In genomic region chr4:71663780-71664179, GRCh38 we compare ENCODE assay signal across 17 cellular contexts.
"Had no signal": no experiment of that assay in that cellular context is flagged by ENCODE, and none has a peak within 500 bp of the region (broad histone marks: within the 10 kb centered on the region; RNA-seq: fewer than 3 reads in every experiment).

No MANE protein-coding gene starts in this region.

- H3K4me3 ChIP-seq: esophagus squamous epithelium, tibial nerve, vagina had no signal

- H3K36me3 Mint-ChIP-seq: natural killer cell treated with Interleukin-12 subunit alpha and Interleukin-12 subunit beta and Interleukin-15 and Interleukin-18, amount 100 ng/mL, for 72 hours; stimulated activated naive B cell treated with anti-CD40 and anti-IgM and Interleukin-4, amounts not matched to agents 10 μg/mL and 1 μg/mL and 100 μg/mL, for 72 hours had no signal

- H3K27ac Mint-ChIP-seq: activated T-helper 1 cell treated with anti-CD3 and anti-CD28 coated beads, Interleukin-12 subunit alpha, Interleukin-12 subunit beta, Interleukin-2, Interleukin-4 antibody, amounts not matched to agents 30 ng/mL and 10 ng/mL and 1 ng/mL, durations not matched to agents 14 hours and 24 hours and 36 hours; natural killer cell treated with Interleukin-12 subunit alpha and Interleukin-12 subunit beta and Interleukin-15 and Interleukin-18, amount 100 ng/mL, for 72 hours; stimulated activated naive B cell treated with anti-CD40 and anti-IgM and Interleukin-4, amounts not matched to agents 10 μg/mL and 1 μg/mL and 100 μg/mL, for 72 hours had no signal

- H3K4me1 ChIP-seq: esophagus squamous epithelium, tibial nerve, vagina had no signal

- H3K36me3 ChIP-seq: brain microvascular endothelial cell, esophagus squamous epithelium, tibial nerve, vagina had no signal

- H3K9me3 Mint-ChIP-seq: activated T-helper 1 cell treated with anti-CD3 and anti-CD28 coated beads, Interleukin-12 subunit alpha, Interleukin-12 subunit beta, Interleukin-2, Interleukin-4 antibody, amounts not matched to agents 30 ng/mL and 10 ng/mL and 1 ng/mL, durations not matched to agents 14 hours and 24 hours and 36 hours; central memory CD8-positive, alpha-beta T cell; natural killer cell treated with Interleukin-12 subunit alpha and Interleukin-12 subunit beta and Interleukin-15 and Interleukin-18, amount 100 ng/mL, for 72 hours; stimulated activated naive B cell treated with anti-CD40 and anti-IgM and Interleukin-4, amounts not matched to agents 10 μg/mL and 1 μg/mL and 100 μg/mL, for 72 hours had no signal

- H3K9me3 ChIP-seq: esophagus squamous epithelium, tibial nerve, vagina had no signal

- DNase-seq: anterior cingulate cortex; brain microvascular endothelial cell; cortex of kidney; effector CD4-positive, alpha-beta T cell; esophagus squamous epithelium; glutamatergic neuron; left ventricle myocardium superior; mesendoderm; posterior cingulate gyrus; stimulated activated CD4-positive, alpha-beta T cell treated with anti-CD3 and anti-CD28 coated beads, Interleukin-4, amount 100 ng/mL, for 1 hour; stimulated activated naive B cell treated with anti-CD40 and anti-IgM and Interleukin-4, amounts not matched to agents 10 μg/mL and 1 μg/mL and 100 μg/mL, for 72 hours had no signal

- H3K4me1 Mint-ChIP-seq: central memory CD8-positive, alpha-beta T cell; stimulated activated naive B cell treated with anti-CD40 and anti-IgM and Interleukin-4, amounts not matched to agents 10 μg/mL and 1 μg/mL and 100 μg/mL, for 72 hours had no signal

- H3K4me3 Mint-ChIP-seq: activated T-helper 1 cell treated with anti-CD3 and anti-CD28 coated beads, Interleukin-12 subunit alpha, Interleukin-12 subunit beta, Interleukin-2, Interleukin-4 antibody, amounts not matched to agents 30 ng/mL and 10 ng/mL and 1 ng/mL, durations not matched to agents 14 hours and 24 hours and 36 hours; central memory CD8-positive, alpha-beta T cell; natural killer cell treated with Interleukin-12 subunit alpha and Interleukin-12 subunit beta and Interleukin-15 and Interleukin-18, amount 100 ng/mL, for 72 hours; stimulated activated naive B cell treated with anti-CD40 and anti-IgM and Interleukin-4, amounts not matched to agents 10 μg/mL and 1 μg/mL and 100 μg/mL, for 72 hours had no signal

- ATAC-seq: activated CD4-positive, CD25-positive, alpha-beta regulatory T cell treated with anti-CD3 and anti-CD28 coated beads, Interleukin-2, amount 50 U/mL, for 24 hours; left ventricle myocardium superior; natural killer cell treated with Interleukin-12 subunit alpha and Interleukin-12 subunit beta and Interleukin-15 and Interleukin-18, amount 100 ng/mL, for 72 hours; stimulated activated naive B cell treated with anti-CD40 and anti-IgM and Interleukin-4, amounts not matched to agents 10 μg/mL and 1 μg/mL and 100 μg/mL, for 72 hours had no signal

- H3K27ac ChIP-seq: brain microvascular endothelial cell, esophagus squamous epithelium, tibial nerve, vagina had no signal

- H3K27me3 ChIP-seq: brain microvascular endothelial cell, esophagus squamous epithelium, tibial nerve, vagina had no signal
